ENCODE assay signal across 18 cellular contexts in genomic region chr3:8523041-8523440, GRCh38. TPM values are rescaled to one million over a fixed set of nuclear protein-coding genes. Genes with fewer than 3 reads are reported as not detected.
"Had no signal": no experiment of that assay in that cellular context is flagged by ENCODE, and none has a peak within 500 bp of the region (broad histone marks: within the 10 kb centered on the region; RNA-seq: fewer than 3 reads in every experiment).

No MANE protein-coding gene starts in this region.

- H3K27ac ChIP-seq: brain microvascular endothelial cell, neutrophil, WERI-Rb-1 had no signal

- ATAC-seq: heart left ventricle; naive thymus-derived CD4-positive, alpha-beta T cell had no signal

- H3K27me3 ChIP-seq: brain microvascular endothelial cell, heart left ventricle, neutrophil had no signal

- H3K27ac Mint-ChIP-seq: activated naive CD8-positive, alpha-beta T cell treated with anti-CD3 and anti-CD28 coated beads for 36 hours; naive thymus-derived CD4-positive, alpha-beta T cell; stimulated activated naive CD8-positive, alpha-beta T cell treated with anti-CD3 and anti-CD28 coated beads, Interleukin-15, Interleukin-2, amounts not matched to agents 100 ng/mL and 50 ng/mL, for 24 hours had no signal

- H3K36me3 ChIP-seq: neutrophil, WERI-Rb-1 had no signal

- H3K4me1 Mint-ChIP-seq: central memory CD8-positive, alpha-beta T cell; naive thymus-derived CD4-positive, alpha-beta T cell had no signal

- DNase-seq: activated CD4-positive, alpha-beta T cell treated with anti-CD3 and anti-CD28 coated beads for 1 hour; activated naive CD8-positive, alpha-beta T cell treated with anti-CD3 and anti-CD28 coated beads for 36 hours; amygdala; brain microvascular endothelial cell; heart left ventricle; kidney glomerular epithelial cell; mesendoderm; naive thymus-derived CD4-positive, alpha-beta T cell; posterior cingulate gyrus; retina; stimulated activated CD4-positive, alpha-beta T cell treated with anti-CD3 and anti-CD28 coated beads, Interleukin-2, amount 100 ng/mL, for 24 hours; SW 1271; T-helper 2 cell; WERI-Rb-1 had no signal

- H3K4me3 ChIP-seq: coronary artery, heart left ventricle had no signal

- H3K4me3 Mint-ChIP-seq: activated naive CD8-positive, alpha-beta T cell treated with anti-CD3 and anti-CD28 coated beads for 36 hours; central memory CD8-positive, alpha-beta T cell; naive thymus-derived CD4-positive, alpha-beta T cell; stimulated activated naive CD8-positive, alpha-beta T cell treated with anti-CD3 and anti-CD28 coated beads, Interleukin-15, Interleukin-2, amounts not matched to agents 100 ng/mL and 50 ng/mL, for 24 hours had no signal

- H3K9me3 ChIP-seq: heart left ventricle, neutrophil had no signal

RNA-seq across cellular contexts. Expression of gene LMCD1, which starts 21.4 kb away (rescaled TPM):
- polyA plus RNA-seq: naive thymus-derived CD4-positive, alpha-beta T cell had no signal
